ENCODE assay signal across 1 cellular context in genomic region chr5:60673329-60673728, GRCh38.
TF ChIP-seq lines count a peak whose summit lies in the region.

No MANE protein-coding gene starts in this region.

TF ChIP-seq in WTC11, 78 proteins besides CTCF, POLR2A, EP300 and RAD21 (continued from another document):
- TF ChIP-seq CDX4 (CRISPR knock-in tag; IDR thresholded peaks at IDR 0.05; ENCODE audit: borderline replicate concordance): no peak
- no peak for TF ChIP-seq GTF2I (CRISPR knock-in tag; conservative IDR thresholded peaks at IDR 0.05)
- no peak for TF ChIP-seq PREB (CRISPR knock-in tag; IDR thresholded peaks at IDR 0.05; ENCODE audit: borderline replicate concordance)
- no peak for TF ChIP-seq ZNF219 (CRISPR knock-in tag; IDR thresholded peaks at IDR 0.05; ENCODE audit: borderline replicate concordance)
- TF ChIP-seq ZNF532 (CRISPR knock-in tag; IDR thresholded peaks at IDR 0.05; ENCODE audit: borderline replicate concordance): no peak
- TF ChIP-seq E2F5 (CRISPR knock-in tag; IDR thresholded peaks at IDR 0.05): no peak
- no peak for TF ChIP-seq NR2C2 (CRISPR knock-in tag; IDR thresholded peaks at IDR 0.05)
- no peak for TF ChIP-seq ZNF232 (CRISPR knock-in tag; IDR thresholded peaks at IDR 0.05)
- TF ChIP-seq HMGXB4 (CRISPR knock-in tag; IDR thresholded peaks at IDR 0.05): no peak
- TF ChIP-seq KAT7 (CRISPR knock-in tag; IDR thresholded peaks at IDR 0.05; ENCODE audit: borderline replicate concordance): no peak
- TF ChIP-seq TP53 (CRISPR knock-in tag; IDR thresholded peaks at IDR 0.05): no peak
- TF ChIP-seq USF2 (CRISPR knock-in tag; IDR thresholded peaks at IDR 0.05): no peak
- TF ChIP-seq ZNF425 (CRISPR knock-in tag; conservative IDR thresholded peaks at IDR 0.05): no peak
- no peak for TF ChIP-seq ARID4B (CRISPR knock-in tag; IDR thresholded peaks at IDR 0.05; ENCODE audit: borderline replicate concordance)
- TF ChIP-seq USF1 (CRISPR knock-in tag; IDR thresholded peaks at IDR 0.05): no peak
